ENCODE assay signal across 18 cellular contexts in genomic region chr20:11852801-11853200, GRCh38.
DNase-seq lines count a peak whose midpoint lies in the region; TF ChIP-seq lines count a peak whose summit lies in the region.
"Had no signal": no experiment of that assay in that cellular context is flagged by ENCODE, and none has a peak within 500 bp of the region (broad histone marks: within the 10 kb centered on the region; RNA-seq: fewer than 3 reads in every experiment).

No MANE protein-coding gene starts in this region.

- H3K36me3 Mint-ChIP-seq in activated naive CD4-positive, alpha-beta T cell treated with anti-CD3 and anti-CD28 coated beads, Interleukin-2, amount 10 ng/mL, durations not matched to agents 7 days and 5 days, result no peaks in the 10 kb centered on the region
- no peaks in the 10 kb centered on the region for H3K36me3 Mint-ChIP-seq in CD8-positive, alpha-beta memory T cell
- H3K36me3 Mint-ChIP-seq: activated naive CD8-positive, alpha-beta T cell treated with anti-CD3 and anti-CD28 coated beads, Interleukin-2, amount 10 ng/mL, durations not matched to agents 7 days and 5 days; natural killer cell treated with Interleukin-12 subunit alpha and Interleukin-12 subunit beta and Interleukin-15 and Interleukin-18, amount 100 ng/mL, for 72 hours had no signal

- H3K4me1 Mint-ChIP-seq in activated naive CD4-positive, alpha-beta T cell treated with anti-CD3 and anti-CD28 coated beads, Interleukin-2, amount 10 ng/mL, durations not matched to agents 7 days and 5 days, result no peaks in the 10 kb centered on the region
- no peaks in the 10 kb centered on the region for H3K4me1 Mint-ChIP-seq in CD8-positive, alpha-beta memory T cell
- H3K4me1 Mint-ChIP-seq: activated naive CD8-positive, alpha-beta T cell treated with anti-CD3 and anti-CD28 coated beads, Interleukin-2, amount 10 ng/mL, durations not matched to agents 7 days and 5 days had no signal

- no peak overlapping the region for H3K27ac Mint-ChIP-seq in activated naive CD4-positive, alpha-beta T cell treated with anti-CD3 and anti-CD28 coated beads, Interleukin-2, amount 10 ng/mL, durations not matched to agents 7 days and 5 days
- no peak overlapping the region for H3K27ac Mint-ChIP-seq in CD8-positive, alpha-beta memory T cell
- H3K27ac Mint-ChIP-seq: activated naive CD8-positive, alpha-beta T cell treated with anti-CD3 and anti-CD28 coated beads, Interleukin-2, amount 10 ng/mL, durations not matched to agents 7 days and 5 days; natural killer cell treated with Interleukin-12 subunit alpha and Interleukin-12 subunit beta and Interleukin-15 and Interleukin-18, amount 100 ng/mL, for 72 hours had no signal

- H3K27me3 Mint-ChIP-seq in activated naive CD4-positive, alpha-beta T cell treated with anti-CD3 and anti-CD28 coated beads, Interleukin-2, amount 10 ng/mL, durations not matched to agents 7 days and 5 days, result no peaks in the 10 kb centered on the region
- H3K27me3 Mint-ChIP-seq in CD8-positive, alpha-beta memory T cell, result peaks cover 0 to 1% of the 10 kb centered on the region in 2 donors
- H3K27me3 Mint-ChIP-seq: activated naive CD8-positive, alpha-beta T cell treated with anti-CD3 and anti-CD28 coated beads, Interleukin-2, amount 10 ng/mL, durations not matched to agents 7 days and 5 days; natural killer cell treated with Interleukin-12 subunit alpha and Interleukin-12 subunit beta and Interleukin-15 and Interleukin-18, amount 100 ng/mL, for 72 hours had no signal

- H3K4me3 ChIP-seq in MG63 (no peak overlapping the region), right atrium auricular region (no peak overlapping the region)
- H3K4me3 ChIP-seq in CD8-positive, alpha-beta memory T cell (ENCODE audit: low read length), result no peak overlapping the region
- H3K4me3 ChIP-seq: esophagus muscularis mucosa, hepatocyte, SJSA1 had no signal

- no peaks in the 10 kb centered on the region for H3K9me3 ChIP-seq in MG63
- no peaks in the 10 kb centered on the region for H3K9me3 ChIP-seq in right atrium auricular region
- H3K9me3 ChIP-seq in CD8-positive, alpha-beta memory T cell (ENCODE audit: low read length), result no peaks in the 10 kb centered on the region
- H3K9me3 ChIP-seq: esophagus muscularis mucosa, SJSA1 had no signal

- peak; percentile 22 for DNase-seq in GM03348 (ENCODE audit: low spot score)
- DNase-seq in MG63, result peak; percentile 26
- DNase-seq in epithelial cell of prostate (ENCODE audit: low read depth, low spot score), result no peak
- no peak for DNase-seq in activated naive CD4-positive, alpha-beta T cell treated with anti-CD3 and anti-CD28 coated beads, Interleukin-2, amount 10 ng/mL, durations not matched to agents 7 days and 5 days
- DNase-seq in glomerular visceral epithelial cell (ENCODE audit: extremely low spot score), result no peak
- no peak for DNase-seq in right atrium auricular region (ENCODE audit: low spot score)
- no peak for DNase-seq in CD8-positive, alpha-beta memory T cell
- DNase-seq: activated naive CD8-positive, alpha-beta T cell treated with anti-CD3 and anti-CD28 coated beads, Interleukin-2, amount 10 ng/mL, durations not matched to agents 7 days and 5 days; kidney glomerular epithelial cell; NCI-H2081 treated with DMSO at 0.1 percent for 48 hours; NCI-H526 treated with DMSO at 0.1 percent for 48 hours; small intestine; stimulated activated CD4-positive, alpha-beta T cell treated with anti-CD3 and anti-CD28 coated beads, Interleukin-4, amount 100 ng/mL, for 4 hours had no signal

- CTCF ChIA-PET in activated naive CD4-positive, alpha-beta T cell treated with anti-CD3 and anti-CD28 coated beads, Interleukin-2, amount 10 ng/mL, durations not matched to agents 7 days and 5 days (lab: Charles Lee), result no interaction called here
- CTCF ChIA-PET in CD8-positive, alpha-beta memory T cell (lab: Charles Lee), result no interaction called here

- POLR2A ChIA-PET in CD8-positive, alpha-beta memory T cell (lab: Charles Lee), result no interaction called here

- H3K4me3 Mint-ChIP-seq in activated naive CD4-positive, alpha-beta T cell treated with anti-CD3 and anti-CD28 coated beads, Interleukin-2, amount 10 ng/mL, durations not matched to agents 7 days and 5 days, result no peak overlapping the region
- H3K4me3 Mint-ChIP-seq in CD8-positive, alpha-beta memory T cell, result no peak overlapping the region
- H3K4me3 Mint-ChIP-seq: activated naive CD8-positive, alpha-beta T cell treated with anti-CD3 and anti-CD28 coated beads, Interleukin-2, amount 10 ng/mL, durations not matched to agents 7 days and 5 days; natural killer cell treated with Interleukin-12 subunit alpha and Interleukin-12 subunit beta and Interleukin-15 and Interleukin-18, amount 100 ng/mL, for 72 hours had no signal

- peak overlapping the region; percentile 89 for H3K27ac ChIP-seq in epithelial cell of prostate
- H3K27ac ChIP-seq in right atrium auricular region, result no peak overlapping the region
- H3K27ac ChIP-seq in CD8-positive, alpha-beta memory T cell (ENCODE audit: low read depth, low read length), result no peak overlapping the region
- H3K27ac ChIP-seq: C4-2B, esophagus muscularis mucosa, hepatocyte, SJSA1 had no signal

- H3K36me3 ChIP-seq in MG63 (no peaks in the 10 kb centered on the region), right atrium auricular region (no peaks in the 10 kb centered on the region)
- no peaks in the 10 kb centered on the region for H3K36me3 ChIP-seq in CD8-positive, alpha-beta memory T cell (ENCODE audit: insufficient read depth, low read length)
- H3K36me3 ChIP-seq: esophagus muscularis mucosa, SJSA1 had no signal

- TF ChIP-seq CTCF in right atrium auricular region (IDR thresholded peaks at IDR 0.05), result no peak

- no peaks in the 10 kb centered on the region for H3K27me3 ChIP-seq in MG63
- H3K27me3 ChIP-seq in right atrium auricular region, result no peaks in the 10 kb centered on the region
- H3K27me3 ChIP-seq in CD8-positive, alpha-beta memory T cell (ENCODE audit: insufficient read depth, low read length, poor library complexity, severe bottlenecking), result no peaks in the 10 kb centered on the region
- H3K27me3 ChIP-seq: esophagus muscularis mucosa, hepatocyte, SJSA1 had no signal

- no peaks in the 10 kb centered on the region for H3K4me1 ChIP-seq in right atrium auricular region
- H3K4me1 ChIP-seq in CD8-positive, alpha-beta memory T cell (ENCODE audit: insufficient read depth, low read length), result no peaks in the 10 kb centered on the region
- H3K4me1 ChIP-seq: esophagus muscularis mucosa had no signal

- no peaks in the 10 kb centered on the region for H3K9me3 Mint-ChIP-seq in activated naive CD4-positive, alpha-beta T cell treated with anti-CD3 and anti-CD28 coated beads, Interleukin-2, amount 10 ng/mL, durations not matched to agents 7 days and 5 days
- peaks cover 4 to 31% (median 17%) of the 10 kb centered on the region in 5 donors for H3K9me3 Mint-ChIP-seq in CD8-positive, alpha-beta memory T cell
- H3K9me3 Mint-ChIP-seq: activated naive CD8-positive, alpha-beta T cell treated with anti-CD3 and anti-CD28 coated beads, Interleukin-2, amount 10 ng/mL, durations not matched to agents 7 days and 5 days had no signal

Comparison
In these comparisons a context has a peak if more than half of its experiments do, and no peak if none do; other contexts are left out.
1. DNase-seq: peak in GM03348 (single experiment) and MG63 (single experiment); none in epithelial cell of prostate (single experiment), activated naive CD4-positive, alpha-beta T cell treated with anti-CD3 and anti-CD28 coated beads, Interleukin-2, amount 10 ng/mL, durations not matched to agents 7 days and 5 days (single experiment), glomerular visceral epithelial cell (single experiment), right atrium auricular region (single experiment) and CD8-positive, alpha-beta memory T cell (0 of 5).